12 cellular contexts compared by ENCODE assay signal in genomic region chr12:65565601-65566560, GRCh38.
A peak's percentile ranks its signal among the peaks of the same experiment; 100 is the strongest.
DNase-seq lines count a peak whose midpoint lies in the region; ATAC-seq, FAIRE-seq and TF ChIP-seq lines count a peak whose summit lies in the region.
"Had no signal": no experiment of that assay in that cellular context is flagged by ENCODE, and none has a peak within 500 bp of the region (broad histone marks: within the 10 kb centered on the region; RNA-seq: fewer than 3 reads in every experiment).

No MANE protein-coding gene starts in this region.

- peaks cover 5% of the 10 kb centered on the region for H3K9me3 Mint-ChIP-seq in nephron
- no peaks in the 10 kb centered on the region for H3K9me3 Mint-ChIP-seq in CD8-positive, alpha-beta T cell

- H3K4me3 ChIP-seq in esophagus muscularis mucosa, result no peak overlapping the region
- H3K4me3 ChIP-seq in CD8-positive, alpha-beta T cell (ENCODE audit: low read depth, low read length), result no peak overlapping the region
- H3K4me3 ChIP-seq: esophagus squamous epithelium had no signal

- peaks cover 32% of the 10 kb centered on the region for H3K4me1 Mint-ChIP-seq in nephron
- H3K4me1 Mint-ChIP-seq in CD8-positive, alpha-beta T cell (ENCODE audit: low read depth), result no peaks in the 10 kb centered on the region

- TF ChIP-seq POLR2A in esophagus muscularis mucosa (IDR thresholded peaks at IDR 0.05; ENCODE audit: low read depth), result no peak
- no peak for TF ChIP-seq POLR2A in GM12892 (IDR thresholded peaks at IDR 0.05; ENCODE audit: low read depth, low read length)

- CTCF ChIA-PET in CD8-positive, alpha-beta T cell (lab: Charles Lee), result interaction anchor here (1.1 to 1.4 kb wide), 2 partner anchors 9 to 522 kb away, joined by 3 to 4 read pairs; no protein-coding TSS in a partner anchor

- no peak for ATAC-seq in CD8-positive, alpha-beta T cell

- intact Hi-C loops in esophagus muscularis mucosa (cut with DNase I), result no loop called here
- intact Hi-C loops in CD8-positive, alpha-beta T cell (cut with DNase I, micrococcal nuclease), result no loop called here

- no peak for FAIRE-seq in GM12892 (lab: Jason Lieb, UNC)

- POLR2A ChIA-PET in CD8-positive, alpha-beta T cell (lab: Charles Lee), result no interaction called here

- H3K36me3 Mint-ChIP-seq in nephron (ENCODE audit: low read depth), result no peaks in the 10 kb centered on the region
- no peaks in the 10 kb centered on the region for H3K36me3 Mint-ChIP-seq in CD8-positive, alpha-beta T cell

- no peak for TF ChIP-seq EP300 in esophagus muscularis mucosa (IDR thresholded peaks at IDR 0.05)

- no peaks in the 10 kb centered on the region for H3K27me3 Mint-ChIP-seq in nephron (ENCODE audit: low read depth)
- peaks cover 33% of the 10 kb centered on the region for H3K27me3 Mint-ChIP-seq in CD8-positive, alpha-beta T cell (ENCODE audit: low read depth)

- peak; percentile 40 for DNase-seq in G401 (ENCODE audit: low spot score)
- peak; percentile 95 for DNase-seq in RPMI7951 (ENCODE audit: low read depth)
- DNase-seq in esophagus muscularis mucosa (ENCODE audit: extremely low spot score), result peak; percentile 75
- DNase-seq in SW 1271 (lab: John Stamatoyannopoulos, UW), result no peak
- no peak for DNase-seq in dermis blood vessel endothelial cell
- no peak for DNase-seq in GM12892 (ENCODE audit: insufficient read length)
- no peak for DNase-seq in CD8-positive, alpha-beta T cell
- DNase-seq: activated gamma-delta T cell treated with Interleukin-2 at 50 U/mL for 16 hours, esophagus squamous epithelium, NCI-H510A treated with DMSO at 0.1 percent for 48 hours, T1000 had no signal

- in situ Hi-C loops in G401 (cut with HindIII; ENCODE audit: low sequenced_read_pairs), result no loop called here

- no peaks in the 10 kb centered on the region for H3K4me1 ChIP-seq in esophagus muscularis mucosa
- H3K4me1 ChIP-seq in CD8-positive, alpha-beta T cell (ENCODE audit: insufficient read depth, low read length), result no peaks in the 10 kb centered on the region
- H3K4me1 ChIP-seq: esophagus squamous epithelium had no signal

- no peak for TF ChIP-seq CTCF in esophagus muscularis mucosa (IDR thresholded peaks at IDR 0.05)
- no peak for TF ChIP-seq CTCF in nephron (IDR thresholded peaks at IDR 0.05; ENCODE audit: unreplicated experiment in 3 of 3)
- TF ChIP-seq CTCF in CD8-positive, alpha-beta T cell (IDR thresholded peaks at IDR 0.05), result no peak

- peak overlapping the region in 2 of 3 experiments; percentile 4 to 33 for H3K4me3 Mint-ChIP-seq in nephron
- H3K4me3 Mint-ChIP-seq in CD8-positive, alpha-beta T cell, result no peak overlapping the region

- H3K27me3 ChIP-seq in esophagus muscularis mucosa, result no peaks in the 10 kb centered on the region
- H3K27me3 ChIP-seq in CD8-positive, alpha-beta T cell (ENCODE audit: insufficient read depth, low read length), result no peaks in the 10 kb centered on the region

- no peaks in the 10 kb centered on the region for H3K9me3 ChIP-seq in esophagus muscularis mucosa
- H3K9me3 ChIP-seq in CD8-positive, alpha-beta T cell (ENCODE audit: low read length), result no peaks in the 10 kb centered on the region
- H3K9me3 ChIP-seq: esophagus squamous epithelium had no signal

- 71% methylated on average over 11 of the region's 11 CpGs for WGBS in esophagus muscularis mucosa

- no peak overlapping the region for H3K27ac ChIP-seq in esophagus muscularis mucosa (replicated peaks in 1 of 4)
- H3K27ac ChIP-seq in CD8-positive, alpha-beta T cell (ENCODE audit: low read depth, low read length), result no peak overlapping the region
- H3K27ac ChIP-seq: esophagus squamous epithelium had no signal

- peak overlapping the region; percentile 57 to 91 (median 77) for H3K27ac Mint-ChIP-seq in nephron
- no peak overlapping the region for H3K27ac Mint-ChIP-seq in CD8-positive, alpha-beta T cell

- no peaks in the 10 kb centered on the region for H3K36me3 ChIP-seq in esophagus muscularis mucosa
- no peaks in the 10 kb centered on the region for H3K36me3 ChIP-seq in CD8-positive, alpha-beta T cell (ENCODE audit: insufficient read depth, low read length)
- H3K36me3 ChIP-seq: esophagus squamous epithelium had no signal

Comparison
In these comparisons a context has a peak if more than half of its experiments do, and no peak if none do; other contexts are left out.
1. DNase-seq: peak in G401 (single experiment), RPMI7951 (single experiment) and esophagus muscularis mucosa (single experiment); none in SW 1271 (0 of 2), dermis blood vessel endothelial cell (single experiment), GM12892 (single experiment) and CD8-positive, alpha-beta T cell (0 of 7).